In the genomic region with DNA sequence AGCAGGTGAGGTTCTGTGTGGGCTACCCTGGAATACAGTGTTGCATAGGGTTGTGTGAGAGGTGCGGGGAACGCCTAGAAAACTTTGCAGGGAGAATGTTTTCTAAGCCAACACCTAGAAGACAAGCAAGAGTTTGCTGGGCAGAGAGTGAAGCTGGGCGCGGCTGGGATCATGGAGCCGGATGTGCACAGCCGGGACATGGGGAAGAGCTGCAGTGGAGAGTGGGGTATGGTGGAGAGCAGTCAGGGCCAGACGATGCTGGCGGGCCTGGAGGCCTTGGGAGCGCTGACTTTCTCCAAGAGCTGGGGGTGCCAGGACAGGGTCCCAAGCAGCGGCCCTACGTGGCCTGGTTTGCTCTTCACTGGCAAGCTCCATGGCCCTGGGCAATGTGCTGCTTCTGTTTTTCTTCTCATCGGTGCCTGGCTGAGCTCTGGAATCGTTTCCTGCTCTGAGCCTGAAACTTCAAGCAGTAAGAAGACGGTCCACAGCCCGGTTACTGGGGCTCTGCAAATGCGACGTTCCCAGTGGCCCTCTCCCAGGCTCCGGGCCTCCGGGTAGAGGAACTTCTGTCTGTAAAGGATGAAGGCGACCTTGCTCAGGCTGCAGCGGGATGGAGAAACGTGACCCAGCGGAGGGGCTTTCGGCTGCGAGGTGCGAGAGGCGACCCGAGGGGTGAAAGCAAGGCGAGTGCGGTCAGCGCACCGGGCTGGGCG, we compare ENCODE assay signal across 8 cellular contexts. TPM values are rescaled to one million over a fixed set of nuclear protein-coding genes. Genes with fewer than 3 reads are reported as not detected.
DNase-seq lines count a peak whose midpoint lies in the region; ATAC-seq, FAIRE-seq and TF ChIP-seq lines count a peak whose summit lies in the region.

No MANE protein-coding gene starts in this region.

- peaks cover 24% of the 10 kb centered on the region for H3K4me1 Mint-ChIP-seq in neural crest cell

- H4K20me1 ChIP-seq in BLaER1 treated with 17β-estradiol and CSF1 and Interleukin-3, amounts not matched to agents 10 nM and 100 nM: peaks cover 0 to 5% (median 0%) of the 10 kb centered on the region in 11 experiments; a peak in 2 of 22 replicates

- peak; percentile 81 for FAIRE-seq in GM19239 (lab: Jason Lieb, UNC)

- peak overlapping the region; percentile 62 to 78 (median 73) for H3K9ac ChIP-seq in BLaER1 treated with 17β-estradiol and CSF1 and Interleukin-3, amounts not matched to agents 10 nM and 100 nM

- no peaks in the 10 kb centered on the region; a peak in 1 of 22 replicates for H3K36me3 ChIP-seq in BLaER1 treated with 17β-estradiol and CSF1 and Interleukin-3, amounts not matched to agents 10 nM and 100 nM

- peak overlapping the region; percentile 82 to 98 (median 92) for H3K4me2 ChIP-seq in BLaER1 treated with 17β-estradiol and CSF1 and Interleukin-3, amounts not matched to agents 10 nM and 100 nM

- peak; percentile 24 for ATAC-seq in HG03457 (IDR thresholded peaks at IDR 0.05; ENCODE audit: unreplicated experiment)
- no peak for ATAC-seq in HG03280 (IDR thresholded peaks at IDR 0.05; ENCODE audit: unreplicated experiment)

- peaks cover 11 to 26% (median 21%) of the 10 kb centered on the region in 10 experiments for H3K4me1 ChIP-seq in BLaER1 treated with 17β-estradiol and CSF1 and Interleukin-3, amounts not matched to agents 10 nM and 100 nM

- no peak for DNase-seq in GM19239 (ENCODE audit: insufficient read length, low spot score)
- DNase-seq in activated CD8-positive, alpha-beta memory T cell treated with anti-CD3 and anti-CD28 coated beads, Interleukin-2, amount 50 U/mL, for 48 hours: peak; percentile 72
- DNase-seq in foreskin fibroblast: peak; percentile 23 to 66
- DNase-seq in neural crest cell (ENCODE audit: low read depth, low spot score): no peak
- DNase-seq in effector CD4-positive, alpha-beta T cell: no peak

- H3K36me3 Mint-ChIP-seq in neural crest cell (ENCODE audit: low read depth): no peaks in the 10 kb centered on the region

- peak overlapping the region in 10 of 11 experiments; percentile 46 to 78 (median 67); a peak in 18 of 22 replicates for H3K27ac ChIP-seq in BLaER1 treated with 17β-estradiol and CSF1 and Interleukin-3, amounts not matched to agents 10 nM and 100 nM

- H3K4me3 Mint-ChIP-seq in neural crest cell: peak overlapping the region; percentile 83

- H3K27me3 ChIP-seq in BLaER1 treated with 17β-estradiol and CSF1 and Interleukin-3, amounts not matched to agents 10 nM and 100 nM: peaks cover 47 to 54% (median 54%) of the 10 kb centered on the region in 11 experiments

- no peaks in the 10 kb centered on the region for H3K9me3 Mint-ChIP-seq in neural crest cell

- peaks cover 56% of the 10 kb centered on the region for H3K27me3 Mint-ChIP-seq in neural crest cell (ENCODE audit: low read depth)

- H3K9me3 ChIP-seq in BLaER1 treated with 17β-estradiol and CSF1 and Interleukin-3, amounts not matched to agents 10 nM and 100 nM (replicated peaks in 1 of 11): peaks cover 0 to 14% (median 0%) of the 10 kb centered on the region in 11 experiments; a peak in 2 of 22 replicates

- peak overlapping the region; percentile 38 to 69 (median 60) for H3K4me3 ChIP-seq in BLaER1 treated with 17β-estradiol and CSF1 and Interleukin-3, amounts not matched to agents 10 nM and 100 nM
- peak overlapping the region; percentile 51 to 64 for H3K4me3 ChIP-seq in foreskin fibroblast (ENCODE audit: low read depth in 1 of 2, low read length in 2 of 2)

- TF ChIP-seq CTCF in foreskin fibroblast (IDR thresholded peaks at IDR 0.05; ENCODE audit: low read depth, low read length): no peak
- TF ChIP-seq CTCF in neural crest cell (conservative IDR thresholded peaks at IDR 0.05): no peak

- H3K27ac Mint-ChIP-seq in neural crest cell (ENCODE audit: unreplicated experiment): peak overlapping the region; percentile 67

RNA-seq across cellular contexts. Expression of a gene that starts 51.9 kb away (rescaled TPM):
- 0.14 and 0.26 TPM in 2 replicates for total RNA-seq in neural crest cell

Comparison
In these comparisons a context has a peak if more than half of its experiments do, and no peak if none do; other contexts are left out.
1. DNase-seq: peak in activated CD8-positive, alpha-beta memory T cell treated with anti-CD3 and anti-CD28 coated beads, Interleukin-2, amount 50 U/mL, for 48 hours (single experiment) and foreskin fibroblast (2 of 2); none in GM19239 (single experiment), neural crest cell (single experiment) and effector CD4-positive, alpha-beta T cell (single experiment).